In the genomic region with DNA sequence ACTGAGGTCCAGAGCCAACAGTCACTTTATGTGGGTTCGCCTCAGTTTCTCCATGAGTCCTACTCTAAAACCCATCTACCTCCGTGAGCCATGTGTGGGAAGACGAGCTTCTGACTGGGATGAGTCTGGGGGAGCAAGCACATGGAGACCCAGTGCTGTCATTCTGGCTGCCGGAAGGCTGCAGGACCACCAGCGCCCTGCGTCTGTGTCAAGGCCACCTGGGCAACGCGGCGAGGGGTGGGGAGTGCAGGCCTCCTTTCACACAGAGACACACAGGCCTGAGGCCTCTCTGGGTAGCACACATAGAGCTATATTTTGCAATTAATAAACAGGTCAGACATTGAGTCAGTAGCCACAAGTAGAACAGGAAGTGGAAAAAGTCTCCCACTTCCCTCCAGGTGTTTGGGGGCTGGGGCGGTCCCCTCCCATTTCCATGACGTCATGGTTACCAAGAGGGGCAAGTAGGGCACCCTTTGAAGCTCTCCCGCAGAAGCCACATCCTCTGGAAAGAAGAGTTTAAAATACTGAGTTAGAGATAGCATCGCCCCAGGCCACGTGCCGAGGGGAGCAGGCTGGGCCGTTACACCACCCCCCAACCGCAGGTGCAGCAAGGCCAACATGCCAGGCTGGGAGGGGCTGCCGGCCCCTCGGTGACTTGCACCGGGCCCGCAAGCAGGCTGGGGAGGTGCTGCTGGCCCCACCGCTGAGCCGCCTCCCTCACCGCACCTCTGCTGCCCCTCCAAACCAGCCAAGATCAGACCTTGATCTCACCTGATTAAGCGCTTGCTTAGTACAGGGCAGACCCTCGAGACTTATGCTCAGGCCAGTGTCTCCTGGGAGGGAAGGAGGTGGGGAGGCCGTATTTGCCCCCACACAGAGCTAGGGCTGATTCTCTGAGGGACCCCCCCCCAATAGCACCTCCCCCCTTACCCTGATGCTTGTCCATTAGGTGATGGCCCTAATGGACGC, we compare ENCODE assay signal across 8 cellular contexts. TPM values are rescaled to one million over a fixed set of nuclear protein-coding genes. Genes with fewer than 3 reads are reported as not detected.
A peak's percentile ranks its signal among the peaks of the same experiment; 100 is the strongest.
DNase-seq lines count a peak whose midpoint lies in the region; ATAC-seq and TF ChIP-seq lines count a peak whose summit lies in the region.

No MANE protein-coding gene starts in this region.

- peak overlapping the region; percentile 95 for H3K27ac Mint-ChIP-seq in Caco-2 (ENCODE audit: unreplicated experiment)
- H3K27ac Mint-ChIP-seq in stimulated activated naive B cell treated with anti-CD40 and anti-IgM and Interleukin-4, amounts not matched to agents 10 μg/mL and 1 μg/mL and 100 μg/mL, for 72 hours, result peak overlapping the region; percentile 98

- H3K27me3 ChIP-seq in Caco-2 (replicated peaks; ENCODE audit: control insufficient read depth, insufficient read depth, low read length) (no peaks in the 10 kb centered on the region), colonic mucosa (no peaks in the 10 kb centered on the region), muscle layer of duodenum (ENCODE audit: low read depth, low read length) (no peaks in the 10 kb centered on the region)

- TF ChIP-seq CTCF in Caco-2 (IDR thresholded peaks at IDR 0.05; ENCODE audit: insufficient read depth in 1 of 2, low read depth in 1 of 2, low read length in 1 of 2, severe bottlenecking in 1 of 2, unreplicated experiment in 1 of 2), result no peak
- no peak for TF ChIP-seq CTCF in colonic mucosa (IDR thresholded peaks at IDR 0.05)

- CTCF ChIA-PET in Caco-2 (lab: Charles Lee), result interaction anchor here (0.5 to 3.2 kb wide), 5 partner anchors 14 to 1305 kb away, joined by 3 to 53 read pairs (median 5); partner anchors contain the start of gene ABHD4

- peaks cover 40% of the 10 kb centered on the region for H3K4me1 Mint-ChIP-seq in Caco-2 (ENCODE audit: low read depth, unreplicated experiment)
- peaks cover 69 to 98% of the 10 kb centered on the region in 2 donors for H3K4me1 Mint-ChIP-seq in stimulated activated naive B cell treated with anti-CD40 and anti-IgM and Interleukin-4, amounts not matched to agents 10 μg/mL and 1 μg/mL and 100 μg/mL, for 72 hours

- BruUV-seq in Caco-2 (replicated peaks; lab: Mats Ljungman, UMichigan), result no TSS peak

- H3K4me3 ChIP-seq in Caco-2 (ENCODE audit: low read depth, low read length) (no peak overlapping the region), colonic mucosa (no peak overlapping the region), muscle layer of duodenum (ENCODE audit: low read depth in 1 of 2, low read length in 2 of 2) (peak overlapping the region; percentile 53 to 69)
- peak overlapping the region; percentile 52 for H3K4me3 ChIP-seq in Jurkat, Clone E6-1 (ENCODE audit: low read length)

- DNase-seq in Caco-2 (no peak), colonic mucosa (peak; percentile 73), NCI-H1105 (lab: John Stamatoyannopoulos, UW) (no peak)
- DNase-seq in Jurkat, Clone E6-1 (ENCODE audit: low read depth, low spot score), result peak; percentile 100
- DNase-seq in activated CD4-positive, alpha-beta T cell treated with anti-CD3 and anti-CD28 coated beads for 24 hours (ENCODE audit: low read depth in 2 of 2), result peak; percentile 89 to 90
- DNase-seq in stimulated activated naive B cell treated with anti-CD40 and anti-IgM and Interleukin-4, amounts not matched to agents 10 μg/mL and 1 μg/mL and 100 μg/mL, for 72 hours, result peak; percentile 98

- H3K9ac ChIP-seq in colonic mucosa (ENCODE audit: low read depth in 2 of 2, low read length in 2 of 2), result peak overlapping the region; percentile 58 to 78

- POLR2A ChIA-PET in Caco-2 (lab: Charles Lee), result no interaction called here

- H3K9me3 Mint-ChIP-seq in Caco-2 (ENCODE audit: unreplicated experiment), result no peaks in the 10 kb centered on the region
- peaks cover 0 to 1% of the 10 kb centered on the region in 2 donors for H3K9me3 Mint-ChIP-seq in stimulated activated naive B cell treated with anti-CD40 and anti-IgM and Interleukin-4, amounts not matched to agents 10 μg/mL and 1 μg/mL and 100 μg/mL, for 72 hours

- ATAC-seq in GM21576 (IDR thresholded peaks at IDR 0.05; ENCODE audit: unreplicated experiment), result peak; percentile 64
- ATAC-seq in stimulated activated naive B cell treated with anti-CD40 and anti-IgM and Interleukin-4, amounts not matched to agents 10 μg/mL and 1 μg/mL and 100 μg/mL, for 72 hours (replicated peaks), result peak; percentile 82 to 83

- H3K27ac ChIP-seq in colonic mucosa (peak overlapping the region; percentile 67), muscle layer of duodenum (ENCODE audit: low read length) (peak overlapping the region; percentile 84)

- H3K36me3 Mint-ChIP-seq in Caco-2 (ENCODE audit: insufficient read depth, unreplicated experiment), result peaks cover 18% of the 10 kb centered on the region
- peaks cover 26 to 49% of the 10 kb centered on the region in 2 donors for H3K36me3 Mint-ChIP-seq in stimulated activated naive B cell treated with anti-CD40 and anti-IgM and Interleukin-4, amounts not matched to agents 10 μg/mL and 1 μg/mL and 100 μg/mL, for 72 hours

- H3K27me3 Mint-ChIP-seq in Caco-2 (ENCODE audit: insufficient read depth, unreplicated experiment), result no peaks in the 10 kb centered on the region
- H3K27me3 Mint-ChIP-seq in stimulated activated naive B cell treated with anti-CD40 and anti-IgM and Interleukin-4, amounts not matched to agents 10 μg/mL and 1 μg/mL and 100 μg/mL, for 72 hours, result peaks cover 0 to 4% of the 10 kb centered on the region in 2 donors

- intact Hi-C loops in Caco-2 (cut with micrococcal nuclease; ENCODE audit: unreplicated experiment), result loop anchor here (5.0 to 10.0 kb wide), 2 partner anchors 242 to 501 kb away; partner anchors contain the start of gene CDH24
- intact Hi-C loops in colonic mucosa (cut with DNase I), result loop anchor here (5.0 kb wide), 2 partner anchors 96 to 296 kb away; no protein-coding TSS in a partner anchor

- H3K4me1 ChIP-seq in Caco-2 (peaks cover 45% of the 10 kb centered on the region), colonic mucosa (peaks cover 19% of the 10 kb centered on the region), muscle layer of duodenum (ENCODE audit: control insufficient read depth in 1 of 2, insufficient read depth in 2 of 2, low read length in 2 of 2) (peaks cover 10 to 16% of the 10 kb centered on the region in 2 donors)

- H3K9me3 ChIP-seq in Caco-2, result no peaks in the 10 kb centered on the region
- H3K9me3 ChIP-seq in colonic mucosa, result no peaks in the 10 kb centered on the region
- no peaks in the 10 kb centered on the region for H3K9me3 ChIP-seq in muscle layer of duodenum (ENCODE audit: control insufficient read depth in 1 of 2, low read length in 2 of 2)

- H3K4me3 Mint-ChIP-seq in Caco-2 (ENCODE audit: unreplicated experiment), result peak overlapping the region; percentile 47
- peak overlapping the region; percentile 49 to 76 for H3K4me3 Mint-ChIP-seq in stimulated activated naive B cell treated with anti-CD40 and anti-IgM and Interleukin-4, amounts not matched to agents 10 μg/mL and 1 μg/mL and 100 μg/mL, for 72 hours

- H3K36me3 ChIP-seq in Caco-2 (ENCODE audit: control insufficient read depth, insufficient read depth, low read length), result no peaks in the 10 kb centered on the region
- no peaks in the 10 kb centered on the region for H3K36me3 ChIP-seq in colonic mucosa
- H3K36me3 ChIP-seq in muscle layer of duodenum (ENCODE audit: control insufficient read depth in 1 of 2, insufficient read depth in 2 of 2, low read length in 2 of 2), result no peaks in the 10 kb centered on the region

RNA-seq across cellular contexts. Expression of gene DAD1, which starts 32.7 kb away (rescaled TPM):
- 151 and 160 TPM in 2 replicates for total RNA-seq in Caco-2 (2022)
- polyA plus RNA-seq in Jurkat, Clone E6-1 (2012; ENCODE audit: insufficient read depth, insufficient read length), result 267 TPM
- 100 to 1,000 TPM; 163 to 219 TPM for total RNA-seq in colonic mucosa

RNA-seq across cellular contexts. Expression of gene ABHD4, which starts 41.8 kb away (rescaled TPM):
- total RNA-seq in Caco-2 (2022) (64.5 and 73.5 TPM in 2 replicates), colonic mucosa (10 to 100 TPM; 14.5 to 32.4 TPM)
- polyA plus RNA-seq in Jurkat, Clone E6-1 (2012; ENCODE audit: insufficient read depth, insufficient read length), result 11.3 TPM

Comparison
In these comparisons a context has a peak if more than half of its experiments do, and no peak if none do; other contexts are left out.
1. DNase-seq: peak in Jurkat, Clone E6-1 (single experiment), activated CD4-positive, alpha-beta T cell treated with anti-CD3 and anti-CD28 coated beads for 24 hours (2 of 2), colonic mucosa (single experiment) and stimulated activated naive B cell treated with anti-CD40 and anti-IgM and Interleukin-4, amounts not matched to agents 10 μg/mL and 1 μg/mL and 100 μg/mL, for 72 hours (single experiment); none in Caco-2 (0 of 2) and NCI-H1105 (single experiment).
2. H3K4me3 ChIP-seq: peak in Jurkat, Clone E6-1 (single experiment) and muscle layer of duodenum (2 of 2); none in Caco-2 (single experiment) and colonic mucosa (single experiment).